7 cellular contexts compared by ENCODE assay signal in genomic region chr16:78705694-78706093, GRCh38.
A peak's percentile ranks its signal among the peaks of the same experiment; 100 is the strongest.
DNase-seq lines count a peak whose midpoint lies in the region; ATAC-seq and TF ChIP-seq lines count a peak whose summit lies in the region.

No MANE protein-coding gene starts in this region.

- H3K27ac ChIP-seq in gastroesophageal sphincter, result no peak overlapping the region

- H3K4me1 ChIP-seq in mucosa of descending colon (ENCODE audit: low read depth) (no peaks in the 10 kb centered on the region), gastroesophageal sphincter (no peaks in the 10 kb centered on the region)

- H3K4me3 ChIP-seq in mucosa of descending colon, result no peak overlapping the region
- no peak overlapping the region for H3K4me3 ChIP-seq in gastroesophageal sphincter

- no peak for TF ChIP-seq EP300 in Ishikawa (IDR thresholded peaks at IDR 0.05; ENCODE audit: borderline replicate concordance)
- TF ChIP-seq EP300 in gastroesophageal sphincter (IDR thresholded peaks at IDR 0.05), result no peak

- DNase-seq in Daoy (ENCODE audit: low read depth) (peak; percentile 18), amniotic epithelial cell (ENCODE audit: low read depth) (peak; percentile 72), mucosa of descending colon (peak in 1 of 3 donors; percentile 9)

- 58 to 76% methylated on average over 2 of the region's 2 CpGs for WGBS in gastroesophageal sphincter (ENCODE audit: low coverage in 1 of 2), 2 donors

- intact Hi-C loops in mucosa of descending colon (cut with DNase I, micrococcal nuclease), result no loop called here

- H3K27me3 ChIP-seq in gastroesophageal sphincter, result no peaks in the 10 kb centered on the region

- no peak for TF ChIP-seq POLR2A in gastroesophageal sphincter (IDR thresholded peaks at IDR 0.05)

- ATAC-seq in mucosa of descending colon (peak; percentile 71), HG02970 (IDR thresholded peaks at IDR 0.05; ENCODE audit: low FRiP score, unreplicated experiment) (no peak), HG02840 (IDR thresholded peaks at IDR 0.05; ENCODE audit: low FRiP score, unreplicated experiment) (no peak), gastroesophageal sphincter (no peak)

- peak; percentile 37 for TF ChIP-seq CTCF in mucosa of descending colon (IDR thresholded peaks at IDR 0.05)
- peak in 1 of 4 experiments; percentile 17 for TF ChIP-seq CTCF in gastroesophageal sphincter (IDR thresholded peaks at IDR 0.05)

- TF ChIP-seq RAD21 in Ishikawa (IDR thresholded peaks at IDR 0.05; ENCODE audit: low read depth), result peak; percentile 24; the same call in 1 of the 2 replicates

- H3K9me3 ChIP-seq in mucosa of descending colon, result peaks cover 3% of the 10 kb centered on the region
- H3K9me3 ChIP-seq in gastroesophageal sphincter, result peaks cover 0 to 7% (median 0%) of the 10 kb centered on the region in 3 donors

- H3K36me3 ChIP-seq in mucosa of descending colon (ENCODE audit: low read depth) (no peaks in the 10 kb centered on the region), gastroesophageal sphincter (no peaks in the 10 kb centered on the region)

TF ChIP-seq in Ishikawa, 13 proteins besides CTCF, POLR2A, EP300 and RAD21:
- TF ChIP-seq CREB1 (IDR thresholded peaks at IDR 0.05; ENCODE audit: low read depth) (no peak), REST (IDR thresholded peaks at IDR 0.05; ENCODE audit: low read depth) (no peak), YY1 (IDR thresholded peaks at IDR 0.05; ENCODE audit: low read depth) (no peak), TAF1 (IDR thresholded peaks at IDR 0.05; ENCODE audit: low read depth) (no peak), TEAD4 (IDR thresholded peaks at IDR 0.05) (no peak), ZBTB7A (IDR thresholded peaks at IDR 0.05; ENCODE audit: low read depth) (no peak), EGR1 (IDR thresholded peaks at IDR 0.05) (no peak), NFIC (IDR thresholded peaks at IDR 0.05) (no peak), CEBPB (IDR thresholded peaks at IDR 0.05) (no peak), MAX (IDR thresholded peaks at IDR 0.05) (no peak)
TF ChIP-seq in Ishikawa: peak in this region for 0.
